Comparison of ENCODE assay signal across 17 cellular contexts in genomic region chr1:43404353-43404752, GRCh38. TPM values are rescaled to one million over a fixed set of nuclear protein-coding genes. Genes with fewer than 3 reads are reported as not detected.
DNase-seq lines count a peak whose midpoint lies in the region; ATAC-seq, FAIRE-seq and TF ChIP-seq lines count a peak whose summit lies in the region.
"Had no signal": no experiment of that assay in that cellular context is flagged by ENCODE, and none has a peak within 500 bp of the region (broad histone marks: within the 10 kb centered on the region; RNA-seq: fewer than 3 reads in every experiment).

No MANE protein-coding gene starts in this region.

- peaks cover 52% of the 10 kb centered on the region for H3K36me3 Mint-ChIP-seq in stimulated activated naive CD8-positive, alpha-beta T cell treated with anti-CD3 and anti-CD28 coated beads, Interleukin-15, Interleukin-2, amounts not matched to agents 100 ng/mL and 50 ng/mL, for 24 hours (ENCODE audit: low read depth)
- H3K36me3 Mint-ChIP-seq in memory B cell = peaks cover 45% of the 10 kb centered on the region

- H3K4me3 ChIP-seq in K562 = no peak overlapping the region
- H3K4me3 ChIP-seq: BLaER1 treated with 17β-estradiol and CSF1 and Interleukin-3, amounts not matched to agents 10 nM and 100 nM; HAP-1 had no signal

- H2AFZ ChIP-seq in K562 (ENCODE audit: low read depth, low read length) = no peak overlapping the region

- no peak for DNase-seq in stimulated activated naive CD8-positive, alpha-beta T cell treated with anti-CD3 and anti-CD28 coated beads, Interleukin-15, Interleukin-2, amounts not matched to agents 100 U/mL and 50 U/mL, for 24 hours
- DNase-seq in K562 (ENCODE audit: extremely low read depth in 1 of 4, low spot score in 3 of 4) (no peak), memory B cell (ENCODE audit: low spot score in 2 of 2) (no peak), SHP77 treated with DMSO at 0.1 percent for 48 hours (lab: John Stamatoyannopoulos, UW) (no peak)
- DNase-seq in activated CD4-positive, alpha-beta T cell treated with anti-CD3 and anti-CD28 coated beads, Interleukin-2, amount 50 U/mL, for 1 hour = no peak
- DNase-seq: Calu3; CD8-positive, alpha-beta T cell; DMS79 treated with DMSO at 0.1 percent for 48 hours; GF-D8 had no signal

- no peaks in the 10 kb centered on the region for H3K9me1 ChIP-seq in K562 (ENCODE audit: control insufficient read depth, insufficient read depth, low read length)

- H3K4me1 Mint-ChIP-seq in stimulated activated naive CD8-positive, alpha-beta T cell treated with anti-CD3 and anti-CD28 coated beads, Interleukin-15, Interleukin-2, amounts not matched to agents 100 ng/mL and 50 ng/mL, for 24 hours (ENCODE audit: low read depth) = no peaks in the 10 kb centered on the region
- peaks cover 5% of the 10 kb centered on the region for H3K4me1 Mint-ChIP-seq in memory B cell
- H3K4me1 Mint-ChIP-seq: B cell had no signal

- no peaks in the 10 kb centered on the region for H3K79me2 ChIP-seq in K562 (ENCODE audit: control insufficient read depth, insufficient read depth, low read length)

- no peak for TF ChIP-seq CTCF in K562 (IDR thresholded peaks at IDR 0.05 in 2 of 3, conservative IDR thresholded peaks at IDR 0.05 in 1 of 3; ENCODE audit: insufficient read depth in 2 of 3, low read depth in 1 of 3, low read length in 3 of 3)

- POLR2A ChIA-PET in K562 (lab: Yijun Ruan, JAX) = no interaction called here

- no peak overlapping the region for H3K4me3 Mint-ChIP-seq in stimulated activated naive CD8-positive, alpha-beta T cell treated with anti-CD3 and anti-CD28 coated beads, Interleukin-15, Interleukin-2, amounts not matched to agents 100 ng/mL and 50 ng/mL, for 24 hours
- H3K4me3 Mint-ChIP-seq in memory B cell = no peak overlapping the region
- H3K4me3 Mint-ChIP-seq: B cell; CD8-positive, alpha-beta T cell; IgD-negative memory B cell had no signal

- no peaks in the 10 kb centered on the region for H3K27me3 ChIP-seq in K562 (ENCODE audit: control insufficient read depth in 2 of 2, insufficient read depth in 2 of 2, low read length in 2 of 2)
- H3K27me3 ChIP-seq: BLaER1 treated with 17β-estradiol and CSF1 and Interleukin-3, amounts not matched to agents 10 nM and 100 nM had no signal

- TF ChIP-seq POLR2A in K562 (conservative IDR thresholded peaks at IDR 0.05) = no peak

- WGBS in K562 (ENCODE audit: insufficient coverage, low coverage, missing lambda C conversion rate) = 90% methylated on average over 6 of the region's 6 CpGs

- no peaks in the 10 kb centered on the region for H3K9me3 ChIP-seq in K562 (replicated peaks; ENCODE audit: control insufficient read depth, insufficient read depth, low read depth, low read length)
- H3K9me3 ChIP-seq: BLaER1 treated with 17β-estradiol and CSF1 and Interleukin-3, amounts not matched to agents 10 nM and 100 nM; HAP-1 had no signal

- H3K36me3 ChIP-seq in K562 (ENCODE audit: control insufficient read depth, insufficient read depth, low read length) = peaks cover 39% of the 10 kb centered on the region

- CTCF ChIA-PET in K562 (lab: Yijun Ruan, JAX; ENCODE audit: low intra/inter-chr PET ratio) = no interaction called here

- H3K27me3 Mint-ChIP-seq in stimulated activated naive CD8-positive, alpha-beta T cell treated with anti-CD3 and anti-CD28 coated beads, Interleukin-15, Interleukin-2, amounts not matched to agents 100 ng/mL and 50 ng/mL, for 24 hours = no peaks in the 10 kb centered on the region
- H3K27me3 Mint-ChIP-seq in memory B cell = no peaks in the 10 kb centered on the region
- H3K27me3 Mint-ChIP-seq: B cell, IgD-negative memory B cell had no signal

- H3K27ac Mint-ChIP-seq in stimulated activated naive CD8-positive, alpha-beta T cell treated with anti-CD3 and anti-CD28 coated beads, Interleukin-15, Interleukin-2, amounts not matched to agents 100 ng/mL and 50 ng/mL, for 24 hours = peak overlapping the region; percentile 29
- H3K27ac Mint-ChIP-seq in memory B cell = peak overlapping the region; percentile 25
- H3K27ac Mint-ChIP-seq: B cell; CD8-positive, alpha-beta T cell; IgD-negative memory B cell had no signal

- no peak for TF ChIP-seq RAD21 in K562 (CRISPR knock-in tag; conservative IDR thresholded peaks at IDR 0.05 in 1 of 2, IDR thresholded peaks at IDR 0.05 in 1 of 2)

- H3K27ac ChIP-seq in K562 (ENCODE audit: extremely low read depth, low read depth, low read length) = no peak overlapping the region
- H3K27ac ChIP-seq: BLaER1 treated with 17β-estradiol and CSF1 and Interleukin-3, amounts not matched to agents 10 nM and 100 nM; HL-60 had no signal

- FAIRE-seq in K562 (lab: Jason Lieb, UNC) = no peak

- no TSS peak for BruUV-seq in K562 (replicated peaks; lab: Mats Ljungman, UMichigan)

- peak overlapping the region in 1 of 2 experiments; percentile 18; a peak in 1 of 4 replicates for H3K9ac ChIP-seq in K562 (ENCODE audit: insufficient read depth in 1 of 2, low read depth in 2 of 2, low read length in 2 of 2)
- H3K9ac ChIP-seq: BLaER1 treated with 17β-estradiol and CSF1 and Interleukin-3, amounts not matched to agents 10 nM and 100 nM had no signal

- H3K4me2 ChIP-seq in K562 (ENCODE audit: insufficient read depth, low read length) = no peak overlapping the region
- H3K4me2 ChIP-seq: BLaER1 treated with 17β-estradiol and CSF1 and Interleukin-3, amounts not matched to agents 10 nM and 100 nM had no signal

- H3K4me1 ChIP-seq in K562 (replicated peaks in 1 of 2; ENCODE audit: control insufficient read depth in 2 of 2, insufficient read depth in 2 of 2, low read length in 2 of 2) = peaks cover 11 to 22% of the 10 kb centered on the region in 2 experiments; a peak in 4 of 5 replicates
- H3K4me1 ChIP-seq: BLaER1 treated with 17β-estradiol and CSF1 and Interleukin-3, amounts not matched to agents 10 nM and 100 nM; HAP-1 had no signal

- H3K9me3 Mint-ChIP-seq in stimulated activated naive CD8-positive, alpha-beta T cell treated with anti-CD3 and anti-CD28 coated beads, Interleukin-15, Interleukin-2, amounts not matched to agents 100 ng/mL and 50 ng/mL, for 24 hours = no peaks in the 10 kb centered on the region
- H3K9me3 Mint-ChIP-seq in memory B cell = no peaks in the 10 kb centered on the region
- H3K9me3 Mint-ChIP-seq: CD8-positive, alpha-beta T cell; IgD-negative memory B cell had no signal

- no peak for ATAC-seq in stimulated activated naive CD8-positive, alpha-beta T cell treated with anti-CD3 and anti-CD28 coated beads, Interleukin-15, Interleukin-2, amounts not matched to agents 100 U/mL and 50 U/mL, for 24 hours
- ATAC-seq in K562 = no peak
- no peak for ATAC-seq in memory B cell (ENCODE audit: low read depth)
- no peak for ATAC-seq in HG03442 (IDR thresholded peaks at IDR 0.05; ENCODE audit: unreplicated experiment)
- ATAC-seq: CD8-positive, alpha-beta T cell had no signal

- no peak for TF ChIP-seq EP300 in K562 (IDR thresholded peaks at IDR 0.05; ENCODE audit: low read length)

- in situ Hi-C loops in K562 (cut with MboI) = no loop called here

- intact Hi-C loops in K562 (cut with micrococcal nuclease) = no loop called here

- peaks cover 27% of the 10 kb centered on the region for H4K20me1 ChIP-seq in K562 (replicated peaks; ENCODE audit: control insufficient read depth, insufficient read depth, low read length)

RNA-seq across cellular contexts. Expression of gene SZT2, which starts 14.7 kb away (rescaled TPM):
- total RNA-seq in K562 (2011; cell fraction: chromatin; rRNA removed; ENCODE audit: low replicate concordance) = 328 and 537 TPM in 2 replicates
- total RNA-seq in K562 (2011; cell fraction: nucleolus; rRNA removed) = 162 and 172 TPM in 2 replicates
- total RNA-seq in K562 (2011; cell fraction: nucleoplasm; rRNA removed) = 193 and 226 TPM in 2 replicates
- total RNA-seq in K562 (2014; rRNA removed) (9.2 and 11.5 TPM in 2 replicates), K562 (2014; rRNA removed; fragmentation: Illumina TruSeq; extraction: Trizol) (12.8 and 14.5 TPM in 2 replicates), K562 (2015; rRNA removed; fragmentation: Illumina TruSeq; extraction: Trizol) (14.4 and 15.8 TPM in 2 replicates), K562 (2021) (27.0 and 31.0 TPM in 2 replicates)
- polyA plus RNA-seq in K562 (2011; rRNA removed) (9.1 and 14.4 TPM in 2 replicates), K562 (2014; fragmentation: Illumina TruSeq; extraction: Trizol) (14.7 and 15.1 TPM in 2 replicates), K562 (2014; fragmentation: Nextera tagmentation; extraction: Ambion mirVana) (1 to 10 TPM in 1 of 2 experiments, under 1 TPM in 1; 0.88 to 1.3 TPM), K562 (2014; rRNA removed) (16.7 and 18.4 TPM in 2 replicates)
- 5.5 and 7.0 TPM in 2 replicates for polyA plus RNA-seq in K562 (2011; cell fraction: cytosol; rRNA removed)
- polyA plus RNA-seq in K562 (2011; cell fraction: nucleus; rRNA removed) = 89.3 and 112 TPM in 2 replicates
- polyA plus RNA-seq in K562 (2012) = 12.1 and 24.7 TPM in 2 replicates
- polyA minus RNA-seq in K562 (2011; rRNA and poly(A)+ RNA removed) = 54.3 and 67.1 TPM in 2 replicates
- 8.7 and 15.7 TPM in 2 replicates for polyA minus RNA-seq in K562 (2011; cell fraction: cytosol; rRNA and poly(A)+ RNA removed)
- 52.0 and 88.4 TPM in 2 replicates for polyA minus RNA-seq in K562 (2011; cell fraction: nucleus; rRNA and poly(A)+ RNA removed)

RNA-seq across cellular contexts. Expression of gene MED8, which starts 14.8 kb away (rescaled TPM):
- 84.8 and 86.1 TPM in 2 replicates for total RNA-seq in K562 (2011; cell fraction: chromatin; rRNA removed; ENCODE audit: low replicate concordance)
- 36.7 and 38.5 TPM in 2 replicates for total RNA-seq in K562 (2011; cell fraction: nucleolus; rRNA removed)
- 68.3 and 88.3 TPM in 2 replicates for total RNA-seq in K562 (2011; cell fraction: nucleoplasm; rRNA removed)
- 51.5 and 51.7 TPM in 2 replicates for total RNA-seq in K562 (2014; rRNA removed)
- total RNA-seq in K562 (2014; rRNA removed; fragmentation: Illumina TruSeq; extraction: Trizol) = 52.7 and 56.4 TPM in 2 replicates
- total RNA-seq in K562 (2015; rRNA removed; fragmentation: Illumina TruSeq; extraction: Trizol) = 51.7 and 52.1 TPM in 2 replicates
- total RNA-seq in K562 (2021) = 57.7 and 60.7 TPM in 2 replicates
- 23.0 and 30.9 TPM in 2 replicates for polyA plus RNA-seq in K562 (2011; rRNA removed)
- 19.9 and 32.8 TPM in 2 replicates for polyA plus RNA-seq in K562 (2011; cell fraction: cytosol; rRNA removed)
- polyA plus RNA-seq in K562 (2011; cell fraction: nucleus; rRNA removed) = 44.6 and 77.2 TPM in 2 replicates
- polyA plus RNA-seq in K562 (2012) = 57.3 and 73.4 TPM in 2 replicates
- polyA plus RNA-seq in K562 (2014; fragmentation: Illumina TruSeq; extraction: Trizol) = 55.3 and 60.3 TPM in 2 replicates
- 100 to 1,000 TPM; 104 to 120 TPM for polyA plus RNA-seq in K562 (2014; fragmentation: Nextera tagmentation; extraction: Ambion mirVana)
- 32.3 and 37.6 TPM in 2 replicates for polyA plus RNA-seq in K562 (2014; rRNA removed)
- 25.5 and 32.5 TPM in 2 replicates for polyA minus RNA-seq in K562 (2011; rRNA and poly(A)+ RNA removed)
- 13.7 and 19.7 TPM in 2 replicates for polyA minus RNA-seq in K562 (2011; cell fraction: cytosol; rRNA and poly(A)+ RNA removed)
- 20.7 and 50.4 TPM in 2 replicates for polyA minus RNA-seq in K562 (2011; cell fraction: nucleus; rRNA and poly(A)+ RNA removed)

RNA-seq across cellular contexts. Expression of gene ELOVL1, which starts 36.5 kb away (rescaled TPM):
- 99.9 and 173 TPM in 2 replicates for total RNA-seq in K562 (2011; cell fraction: chromatin; rRNA removed; ENCODE audit: low replicate concordance)
- 189 and 197 TPM in 2 replicates for total RNA-seq in K562 (2011; cell fraction: nucleolus; rRNA removed)
- 151 and 160 TPM in 2 replicates for total RNA-seq in K562 (2011; cell fraction: nucleoplasm; rRNA removed)
- total RNA-seq in K562 (2014; rRNA removed) (53.4 and 73.1 TPM in 2 replicates), K562 (2014; rRNA removed; fragmentation: Illumina TruSeq; extraction: Trizol) (48.1 and 51.0 TPM in 2 replicates), K562 (2015; rRNA removed; fragmentation: Illumina TruSeq; extraction: Trizol) (65.3 and 66.6 TPM in 2 replicates), K562 (2021) (66.8 and 73.2 TPM in 2 replicates)
- polyA plus RNA-seq in K562 (2011; rRNA removed) (157 and 159 TPM in 2 replicates), K562 (2014; fragmentation: Illumina TruSeq; extraction: Trizol) (108 and 120 TPM in 2 replicates), K562 (2014; fragmentation: Nextera tagmentation; extraction: Ambion mirVana) (100 to 1,000 TPM in 1 of 2 experiments, 10 to 100 TPM in 1; 70.3 to 147 TPM), K562 (2014; rRNA removed) (74.0 and 82.4 TPM in 2 replicates)
- polyA plus RNA-seq in K562 (2011; cell fraction: cytosol; rRNA removed) = 165 and 200 TPM in 2 replicates
- 181 and 189 TPM in 2 replicates for polyA plus RNA-seq in K562 (2011; cell fraction: nucleus; rRNA removed)
- polyA plus RNA-seq in K562 (2012) = 78.5 and 117 TPM in 2 replicates
- polyA minus RNA-seq in K562 (2011; rRNA and poly(A)+ RNA removed) = 50.4 and 62.9 TPM in 2 replicates
- polyA minus RNA-seq in K562 (2011; cell fraction: cytosol; rRNA and poly(A)+ RNA removed) = 24.4 and 41.4 TPM in 2 replicates
- polyA minus RNA-seq in K562 (2011; cell fraction: nucleus; rRNA and poly(A)+ RNA removed) = 19.5 and 32.4 TPM in 2 replicates

RNA-seq across cellular contexts. Expression of gene CDC20, which starts 45.6 kb away (rescaled TPM):
- 81.3 and 180 TPM in 2 replicates for total RNA-seq in K562 (2011; cell fraction: chromatin; rRNA removed; ENCODE audit: low replicate concordance)
- total RNA-seq in K562 (2011; cell fraction: nucleolus; rRNA removed) = 147 and 157 TPM in 2 replicates
- total RNA-seq in K562 (2011; cell fraction: nucleoplasm; rRNA removed) = 103 and 116 TPM in 2 replicates
- 183 and 244 TPM in 2 replicates for total RNA-seq in K562 (2014; rRNA removed)
- total RNA-seq in K562 (2014; rRNA removed; fragmentation: Illumina TruSeq; extraction: Trizol) = 94.5 and 106 TPM in 2 replicates
- 121 and 131 TPM in 2 replicates for total RNA-seq in K562 (2015; rRNA removed; fragmentation: Illumina TruSeq; extraction: Trizol)
- total RNA-seq in K562 (2021) = 212 and 224 TPM in 2 replicates
- polyA plus RNA-seq in K562 (2011; rRNA removed) = 92.8 and 173 TPM in 2 replicates
- polyA plus RNA-seq in K562 (2011; cell fraction: cytosol; rRNA removed) = 185 and 280 TPM in 2 replicates
- 254 and 290 TPM in 2 replicates for polyA plus RNA-seq in K562 (2011; cell fraction: nucleus; rRNA removed)
- 207 and 277 TPM in 2 replicates for polyA plus RNA-seq in K562 (2012)
- polyA plus RNA-seq in K562 (2014; fragmentation: Illumina TruSeq; extraction: Trizol) = 178 and 197 TPM in 2 replicates
- 10 to 100 TPM; 45.2 to 70.6 TPM for polyA plus RNA-seq in K562 (2014; fragmentation: Nextera tagmentation; extraction: Ambion mirVana)
- 141 and 146 TPM in 2 replicates for polyA plus RNA-seq in K562 (2014; rRNA removed)
- 115 and 154 TPM in 2 replicates for polyA minus RNA-seq in K562 (2011; rRNA and poly(A)+ RNA removed)
- polyA minus RNA-seq in K562 (2011; cell fraction: cytosol; rRNA and poly(A)+ RNA removed) = 157 and 191 TPM in 2 replicates
- polyA minus RNA-seq in K562 (2011; cell fraction: nucleus; rRNA and poly(A)+ RNA removed) = 40.5 and 60.9 TPM in 2 replicates

RNA-seq across cellular contexts. Expression of gene HYI, which starts 49.4 kb away (rescaled TPM):
- total RNA-seq in K562 (2011; cell fraction: chromatin; rRNA removed; ENCODE audit: low replicate concordance) = 2.6 and 4.9 TPM in 2 replicates
- 1.4 and 2.0 TPM in 2 replicates for total RNA-seq in K562 (2011; cell fraction: nucleolus; rRNA removed)
- 2.6 and 3.3 TPM in 2 replicates for total RNA-seq in K562 (2011; cell fraction: nucleoplasm; rRNA removed)
- total RNA-seq in K562 (2014; rRNA removed) = 3.2 and 3.6 TPM in 2 replicates
- total RNA-seq in K562 (2014; rRNA removed; fragmentation: Illumina TruSeq; extraction: Trizol) = 0.38 and 0.69 TPM in 2 replicates
- 1.7 and 1.8 TPM in 2 replicates for total RNA-seq in K562 (2015; rRNA removed; fragmentation: Illumina TruSeq; extraction: Trizol)
- total RNA-seq in K562 (2021) = 2.2 and 3.2 TPM in 2 replicates
- 1.1 and 1.2 TPM in 2 replicates for polyA plus RNA-seq in K562 (2011; rRNA removed)
- polyA plus RNA-seq in K562 (2011; cell fraction: cytosol; rRNA removed) = 1.3 and 1.5 TPM in 2 replicates
- polyA plus RNA-seq in K562 (2011; cell fraction: nucleus; rRNA removed) = 6.8 and 7.2 TPM in 2 replicates
- 10.1 and 18.1 TPM in 2 replicates for polyA plus RNA-seq in K562 (2012)
- 0.35 and 1.1 TPM in 2 replicates for polyA plus RNA-seq in K562 (2014; fragmentation: Illumina TruSeq; extraction: Trizol)
- under 1 TPM in 1 of 2 experiments, not detected in 1; 0.04 TPM for polyA plus RNA-seq in K562 (2014; fragmentation: Nextera tagmentation; extraction: Ambion mirVana)
- polyA plus RNA-seq in K562 (2014; rRNA removed) = 2.3 and 4.1 TPM in 2 replicates
- polyA minus RNA-seq in K562 (2011; rRNA and poly(A)+ RNA removed) = 0.32 and 0.84 TPM in 2 replicates
- polyA minus RNA-seq in K562 (2011; cell fraction: cytosol; rRNA and poly(A)+ RNA removed) = not detected in 2 replicates
- polyA minus RNA-seq in K562 (2011; cell fraction: nucleus; rRNA and poly(A)+ RNA removed) = 1.4 and 1.8 TPM in 2 replicates
- total RNA-seq: A172 had no signal
